Comparison of ENCODE assay signal across 8 cellular contexts in genomic region chr6:19024737-19025136, GRCh38.
DNase-seq lines count a peak whose midpoint lies in the region; ATAC-seq and TF ChIP-seq lines count a peak whose summit lies in the region.

No MANE protein-coding gene starts in this region.

- H4K91ac ChIP-seq in mesenchymal stem cell (ENCODE audit: low read length), result no peak overlapping the region

- H3K18ac ChIP-seq in mesenchymal stem cell (ENCODE audit: low read depth in 1 of 2, low read length in 2 of 2), result no peak overlapping the region

- H2BK15ac ChIP-seq in mesenchymal stem cell (ENCODE audit: low read depth, poor library complexity, severe bottlenecking), result no peak overlapping the region

- no peak for DNase-seq in GM12864 (ENCODE audit: low read depth)
- DNase-seq in NCI-H2029 treated with DMSO at 0.1 percent for 48 hours (lab: John Stamatoyannopoulos, UW), result peak; percentile 73
- peak; percentile 16 to 28 (median 20) for DNase-seq in body of pancreas
- peak; percentile 5 for DNase-seq in mesenchymal stem cell
- no peak for DNase-seq in activated T-helper 1 cell treated with anti-CD3 and anti-CD28 coated beads, Interleukin-12 subunit alpha, Interleukin-12 subunit beta, Interleukin-2, Interleukin-4 antibody, amounts not matched to agents 30 ng/mL and 10 ng/mL and 1 ng/mL, durations not matched to agents 14 hours and 24 hours and 36 hours (ENCODE audit: low spot score)
- no peak for DNase-seq in stimulated activated naive CD4-positive, alpha-beta T cell treated with Interleukin-2 at 50 U/mL for 16 hours (lab: John Stamatoyannopoulos, UW)
- DNase-seq in NK-92 treated with Interleukin-12 subunit alpha and Interleukin-12 subunit beta, amount 100 ng/mL, for 24 hours (lab: John Stamatoyannopoulos, UW), result no peak
- no peak for DNase-seq in Peyer's patch

- H3K4me2 ChIP-seq in mesenchymal stem cell (ENCODE audit: low read length, poor library complexity, severe bottlenecking), result no peak overlapping the region

- H3K4me3 Mint-ChIP-seq in activated T-helper 1 cell treated with anti-CD3 and anti-CD28 coated beads, Interleukin-12 subunit alpha, Interleukin-12 subunit beta, Interleukin-2, Interleukin-4 antibody, amounts not matched to agents 30 ng/mL and 10 ng/mL and 1 ng/mL, durations not matched to agents 14 hours and 24 hours and 36 hours, result no peak overlapping the region

- H3K9ac ChIP-seq in mesenchymal stem cell (ENCODE audit: low read length), result no peak overlapping the region

- ATAC-seq in body of pancreas, result peak; percentile 21

- no peak overlapping the region for H3K14ac ChIP-seq in mesenchymal stem cell (ENCODE audit: low read length in 2 of 2)

- H2BK120ac ChIP-seq in mesenchymal stem cell (ENCODE audit: low read depth, low read length), result no peak overlapping the region

- no peak overlapping the region for H2BK12ac ChIP-seq in mesenchymal stem cell (ENCODE audit: low read length in 2 of 2)

- TF ChIP-seq CTCF in GM12864 (IDR thresholded peaks at IDR 0.05; ENCODE audit: low read depth, low read length, missing control alignments) (peak; percentile 34), body of pancreas (IDR thresholded peaks at IDR 0.05) (peak in 4 of 7 experiments; percentile 36 to 45 (median 43)), Peyer's patch (IDR thresholded peaks at IDR 0.05) (peak in 3 of 6 experiments; percentile 34 to 44 (median 36))

- no peak overlapping the region for H3K4me3 ChIP-seq in GM12864 (ENCODE audit: low read depth, low read length)
- H3K4me3 ChIP-seq in body of pancreas, result no peak overlapping the region
- no peak overlapping the region for H3K4me3 ChIP-seq in mesenchymal stem cell (ENCODE audit: insufficient read depth in 1 of 2, low read depth in 1 of 2, low read length in 2 of 2)
- no peak overlapping the region for H3K4me3 ChIP-seq in Peyer's patch

- H3K27me3 ChIP-seq in body of pancreas (no peaks in the 10 kb centered on the region), mesenchymal stem cell (ENCODE audit: control insufficient read depth in 1 of 2, insufficient read depth in 1 of 2, low read length in 2 of 2) (no peaks in the 10 kb centered on the region), Peyer's patch (no peaks in the 10 kb centered on the region)

- no peak overlapping the region for H3K4ac ChIP-seq in mesenchymal stem cell (ENCODE audit: low read depth in 1 of 2, low read length in 2 of 2)

- no peaks in the 10 kb centered on the region for H3K79me1 ChIP-seq in mesenchymal stem cell (replicated peaks; ENCODE audit: low read length, poor library complexity, severe bottlenecking)

- TF ChIP-seq POLR2A in body of pancreas (IDR thresholded peaks at IDR 0.05) (no peak), Peyer's patch (IDR thresholded peaks at IDR 0.05) (no peak)

- H3K23ac ChIP-seq in mesenchymal stem cell (ENCODE audit: low read length in 2 of 2), result no peak overlapping the region

- no peaks in the 10 kb centered on the region for H3K4me1 ChIP-seq in body of pancreas
- no peaks in the 10 kb centered on the region for H3K4me1 ChIP-seq in mesenchymal stem cell (ENCODE audit: control insufficient read depth, insufficient read depth, low read depth, low read length)
- H3K4me1 ChIP-seq in Peyer's patch, result no peaks in the 10 kb centered on the region

- no peak overlapping the region for H4K8ac ChIP-seq in mesenchymal stem cell (ENCODE audit: low read length)

- H3K36me3 ChIP-seq in body of pancreas (replicated peaks in 1 of 2; ENCODE audit: insufficient read depth in 1 of 2, low read depth in 2 of 2) (no peaks in the 10 kb centered on the region), mesenchymal stem cell (ENCODE audit: control insufficient read depth in 1 of 2, insufficient read depth in 2 of 2, low read depth in 1 of 2, low read length in 2 of 2) (no peaks in the 10 kb centered on the region), Peyer's patch (no peaks in the 10 kb centered on the region)

- H3K36me3 Mint-ChIP-seq in activated T-helper 1 cell treated with anti-CD3 and anti-CD28 coated beads, Interleukin-12 subunit alpha, Interleukin-12 subunit beta, Interleukin-2, Interleukin-4 antibody, amounts not matched to agents 30 ng/mL and 10 ng/mL and 1 ng/mL, durations not matched to agents 14 hours and 24 hours and 36 hours (ENCODE audit: low read depth), result no peaks in the 10 kb centered on the region

- no peaks in the 10 kb centered on the region for H3K27me3 Mint-ChIP-seq in activated T-helper 1 cell treated with anti-CD3 and anti-CD28 coated beads, Interleukin-12 subunit alpha, Interleukin-12 subunit beta, Interleukin-2, Interleukin-4 antibody, amounts not matched to agents 30 ng/mL and 10 ng/mL and 1 ng/mL, durations not matched to agents 14 hours and 24 hours and 36 hours (ENCODE audit: insufficient read depth)

- H3K9me3 ChIP-seq in body of pancreas, result no peaks in the 10 kb centered on the region
- no peaks in the 10 kb centered on the region for H3K9me3 ChIP-seq in mesenchymal stem cell (ENCODE audit: control insufficient read depth, low read length)
- H3K9me3 ChIP-seq in Peyer's patch, result no peaks in the 10 kb centered on the region

- H2AFZ ChIP-seq in mesenchymal stem cell (ENCODE audit: low read depth, low read length), result no peak overlapping the region

- H3K9me3 Mint-ChIP-seq in activated T-helper 1 cell treated with anti-CD3 and anti-CD28 coated beads, Interleukin-12 subunit alpha, Interleukin-12 subunit beta, Interleukin-2, Interleukin-4 antibody, amounts not matched to agents 30 ng/mL and 10 ng/mL and 1 ng/mL, durations not matched to agents 14 hours and 24 hours and 36 hours, result no peaks in the 10 kb centered on the region

- 30 to 41% methylated on average over 4 of the region's 4 CpGs for WGBS in body of pancreas, 2 donors
- WGBS in mesenchymal stem cell, result 19% methylated on average over 4 of the region's 4 CpGs

- intact Hi-C loops in body of pancreas (cut with DNase I), result no loop called here
- intact Hi-C loops in activated T-helper 1 cell treated with anti-CD3 and anti-CD28 coated beads, Interleukin-12 subunit alpha, Interleukin-12 subunit beta, Interleukin-2, Interleukin-4 antibody, amounts not matched to agents 30 ng/mL and 10 ng/mL and 1 ng/mL, durations not matched to agents 14 hours and 24 hours and 36 hours (cut with micrococcal nuclease), result no loop called here

- H2AK5ac ChIP-seq in mesenchymal stem cell (ENCODE audit: low read length, severe bottlenecking), result no peak overlapping the region

- H3K27ac ChIP-seq in body of pancreas (no peak overlapping the region), mesenchymal stem cell (ENCODE audit: low read length, poor library complexity, severe bottlenecking) (no peak overlapping the region), Peyer's patch (no peak overlapping the region)

- no peaks in the 10 kb centered on the region for H3K4me1 Mint-ChIP-seq in activated T-helper 1 cell treated with anti-CD3 and anti-CD28 coated beads, Interleukin-12 subunit alpha, Interleukin-12 subunit beta, Interleukin-2, Interleukin-4 antibody, amounts not matched to agents 30 ng/mL and 10 ng/mL and 1 ng/mL, durations not matched to agents 14 hours and 24 hours and 36 hours (ENCODE audit: low read depth)

- H2BK5ac ChIP-seq in mesenchymal stem cell (ENCODE audit: low read depth, low read length, poor library complexity, severe bottlenecking), result no peak overlapping the region

- no peak overlapping the region for H3K27ac Mint-ChIP-seq in activated T-helper 1 cell treated with anti-CD3 and anti-CD28 coated beads, Interleukin-12 subunit alpha, Interleukin-12 subunit beta, Interleukin-2, Interleukin-4 antibody, amounts not matched to agents 30 ng/mL and 10 ng/mL and 1 ng/mL, durations not matched to agents 14 hours and 24 hours and 36 hours

Comparison
In these comparisons a context has a peak if more than half of its experiments do, and no peak if none do; other contexts are left out.
1. DNase-seq: peak in NCI-H2029 treated with DMSO at 0.1 percent for 48 hours (single experiment), body of pancreas (4 of 4) and mesenchymal stem cell (single experiment); none in GM12864 (single experiment), activated T-helper 1 cell treated with anti-CD3 and anti-CD28 coated beads, Interleukin-12 subunit alpha, Interleukin-12 subunit beta, Interleukin-2, Interleukin-4 antibody, amounts not matched to agents 30 ng/mL and 10 ng/mL and 1 ng/mL, durations not matched to agents 14 hours and 24 hours and 36 hours (single experiment), stimulated activated naive CD4-positive, alpha-beta T cell treated with Interleukin-2 at 50 U/mL for 16 hours (single experiment), NK-92 treated with Interleukin-12 subunit alpha and Interleukin-12 subunit beta, amount 100 ng/mL, for 24 hours (single experiment) and Peyer's patch (0 of 3).